In genomic region chr11:131217313-131218297, GRCh38 we compare ENCODE assay signal across 12 cellular contexts.
DNase-seq lines count a peak whose midpoint lies in the region; ATAC-seq and TF ChIP-seq lines count a peak whose summit lies in the region.
"Had no signal": no experiment of that assay in that cellular context is flagged by ENCODE, and none has a peak within 500 bp of the region (broad histone marks: within the 10 kb centered on the region; RNA-seq: fewer than 3 reads in every experiment).

No MANE protein-coding gene starts in this region.

- no peak for DNase-seq in GM06990 (ENCODE audit: extremely low read depth, insufficient read length)
- peak in 1 of 2 donors; percentile 5 for DNase-seq in cardiac fibroblast (ENCODE audit: low read depth in 2 of 2)
- DNase-seq in neural progenitor cell (ENCODE audit: low spot score), result no peak
- no peak for DNase-seq in left colon
- DNase-seq in inferior parietal cortex (ENCODE audit: extremely low spot score), result no peak
- no peak for DNase-seq in stimulated activated effector memory CD8-positive, alpha-beta T cell treated with anti-CD3 and anti-CD28 coated beads, Interleukin-12 subunit alpha, Interleukin-12 subunit beta, amount 100 ng/mL, for 72 hours (ENCODE audit: low spot score in 2 of 2)
- DNase-seq: activated CD4-positive, CD25-positive, alpha-beta regulatory T cell; NCI-H446 had no signal

- peaks cover 4% of the 10 kb centered on the region for H3F3A ChIP-seq in neural progenitor cell (ENCODE audit: low read depth)

- no peak overlapping the region for H2AFZ ChIP-seq in neural progenitor cell (replicated peaks)

- TF ChIP-seq RAD21 in Ishikawa (IDR thresholded peaks at IDR 0.05; ENCODE audit: low read depth), result peak; percentile 20; the same call in 1 of the 2 replicates

- no peaks in the 10 kb centered on the region for H3K79me2 ChIP-seq in neural progenitor cell (ENCODE audit: low read depth)

- H3K4me1 ChIP-seq in neural progenitor cell, result no peaks in the 10 kb centered on the region

- H3K36me3 ChIP-seq in GM06990 (ENCODE audit: control insufficient read depth, insufficient read depth, low read length), result no peaks in the 10 kb centered on the region
- H3K36me3 ChIP-seq in neural progenitor cell, result no peaks in the 10 kb centered on the region

- no peaks in the 10 kb centered on the region for H4K20me1 ChIP-seq in neural progenitor cell (ENCODE audit: low read depth)

- no peak for TF ChIP-seq EP300 in Ishikawa (IDR thresholded peaks at IDR 0.05; ENCODE audit: borderline replicate concordance)

- no peak overlapping the region for H3K27ac Mint-ChIP-seq in neural progenitor cell
- no peak overlapping the region for H3K27ac Mint-ChIP-seq in stimulated activated effector memory CD8-positive, alpha-beta T cell treated with anti-CD3 and anti-CD28 coated beads, Interleukin-12 subunit alpha, Interleukin-12 subunit beta, amount 100 ng/mL, for 72 hours
- H3K27ac Mint-ChIP-seq: activated naive CD8-positive, alpha-beta T cell had no signal

- H3K27ac ChIP-seq in neural progenitor cell, result no peak overlapping the region
- H3K27ac ChIP-seq: epithelial cell of prostate had no signal

- H3K27me3 ChIP-seq in GM06990 (replicated peaks; ENCODE audit: control insufficient read depth, insufficient read depth, low read length) (no peaks in the 10 kb centered on the region; the same call in none of the 2 replicates), neural progenitor cell (no peaks in the 10 kb centered on the region)

- intact Hi-C loops in left colon (cut with DNase I, micrococcal nuclease), result loop anchor here in 1 of 2 donors (5.0 kb wide), 1 partner anchor 155 kb away; no protein-coding TSS in a partner anchor

- H3K9ac ChIP-seq in neural progenitor cell, result no peak overlapping the region

- H3K4me3 ChIP-seq in GM06990 (replicated peaks; ENCODE audit: low read depth, low read length) (no peak overlapping the region), cardiac fibroblast (replicated peaks in 1 of 2; ENCODE audit: low read depth in 2 of 2, low read length in 2 of 2) (no peak overlapping the region), neural progenitor cell (no peak overlapping the region)

- H3K4me1 Mint-ChIP-seq in neural progenitor cell, result peaks cover 10% of the 10 kb centered on the region
- H3K4me1 Mint-ChIP-seq in stimulated activated effector memory CD8-positive, alpha-beta T cell treated with anti-CD3 and anti-CD28 coated beads, Interleukin-12 subunit alpha, Interleukin-12 subunit beta, amount 100 ng/mL, for 72 hours, result no peaks in the 10 kb centered on the region

- peak; percentile 52 for TF ChIP-seq CTCF in GM06990 (IDR thresholded peaks at IDR 0.05; ENCODE audit: insufficient read depth, low read length, poor library complexity, severe bottlenecking)
- peak; percentile 15 for TF ChIP-seq CTCF in cardiac fibroblast (IDR thresholded peaks at IDR 0.05; ENCODE audit: low read depth, low read length)
- peak; percentile 23 for TF ChIP-seq CTCF in neural progenitor cell (IDR thresholded peaks at IDR 0.05)

- no peaks in the 10 kb centered on the region for H3K9me3 Mint-ChIP-seq in neural progenitor cell
- peaks cover 11% of the 10 kb centered on the region for H3K9me3 Mint-ChIP-seq in stimulated activated effector memory CD8-positive, alpha-beta T cell treated with anti-CD3 and anti-CD28 coated beads, Interleukin-12 subunit alpha, Interleukin-12 subunit beta, amount 100 ng/mL, for 72 hours

- no peak overlapping the region for H3K4me3 Mint-ChIP-seq in neural progenitor cell
- no peak overlapping the region for H3K4me3 Mint-ChIP-seq in stimulated activated effector memory CD8-positive, alpha-beta T cell treated with anti-CD3 and anti-CD28 coated beads, Interleukin-12 subunit alpha, Interleukin-12 subunit beta, amount 100 ng/mL, for 72 hours
- H3K4me3 Mint-ChIP-seq: activated naive CD8-positive, alpha-beta T cell had no signal

- ATAC-seq in left colon (no peak), GM18511 (IDR thresholded peaks at IDR 0.05; ENCODE audit: unreplicated experiment) (no peak)
- no peak for ATAC-seq in stimulated activated effector memory CD8-positive, alpha-beta T cell treated with anti-CD3 and anti-CD28 coated beads, Interleukin-12 subunit alpha, Interleukin-12 subunit beta, amount 100 ng/mL, for 72 hours

- no peak overlapping the region for H3K4me2 ChIP-seq in neural progenitor cell

- H3K9me3 ChIP-seq in neural progenitor cell (ENCODE audit: low read depth), result no peaks in the 10 kb centered on the region

- peaks cover 3% of the 10 kb centered on the region for H3K27me3 Mint-ChIP-seq in neural progenitor cell (ENCODE audit: insufficient read depth, low read depth)

- no peaks in the 10 kb centered on the region for H3K36me3 Mint-ChIP-seq in neural progenitor cell
- H3K36me3 Mint-ChIP-seq in stimulated activated effector memory CD8-positive, alpha-beta T cell treated with anti-CD3 and anti-CD28 coated beads, Interleukin-12 subunit alpha, Interleukin-12 subunit beta, amount 100 ng/mL, for 72 hours, result no peaks in the 10 kb centered on the region
- H3K36me3 Mint-ChIP-seq: activated naive CD8-positive, alpha-beta T cell had no signal

TF ChIP-seq in Ishikawa, 13 proteins besides CTCF, POLR2A, EP300 and RAD21:
- TF ChIP-seq FOXM1 (IDR thresholded peaks at IDR 0.05; ENCODE audit: borderline replicate concordance, low read depth) (no peak), MAX (IDR thresholded peaks at IDR 0.05) (no peak), TCF12 (IDR thresholded peaks at IDR 0.05; ENCODE audit: low read depth) (no peak), CREB1 (IDR thresholded peaks at IDR 0.05; ENCODE audit: low read depth) (no peak), TEAD4 (IDR thresholded peaks at IDR 0.05) (no peak), EGR1 (IDR thresholded peaks at IDR 0.05) (no peak), TAF1 (IDR thresholded peaks at IDR 0.05; ENCODE audit: low read depth) (no peak), REST (IDR thresholded peaks at IDR 0.05; ENCODE audit: low read depth) (no peak), CEBPB (IDR thresholded peaks at IDR 0.05) (no peak), NFIC (IDR thresholded peaks at IDR 0.05) (no peak), USF1 (IDR thresholded peaks at IDR 0.05) (no peak), YY1 (IDR thresholded peaks at IDR 0.05; ENCODE audit: low read depth) (no peak), ZBTB7A (IDR thresholded peaks at IDR 0.05; ENCODE audit: low read depth) (no peak)
